28 cellular contexts compared by ENCODE assay signal in the genomic region with DNA sequence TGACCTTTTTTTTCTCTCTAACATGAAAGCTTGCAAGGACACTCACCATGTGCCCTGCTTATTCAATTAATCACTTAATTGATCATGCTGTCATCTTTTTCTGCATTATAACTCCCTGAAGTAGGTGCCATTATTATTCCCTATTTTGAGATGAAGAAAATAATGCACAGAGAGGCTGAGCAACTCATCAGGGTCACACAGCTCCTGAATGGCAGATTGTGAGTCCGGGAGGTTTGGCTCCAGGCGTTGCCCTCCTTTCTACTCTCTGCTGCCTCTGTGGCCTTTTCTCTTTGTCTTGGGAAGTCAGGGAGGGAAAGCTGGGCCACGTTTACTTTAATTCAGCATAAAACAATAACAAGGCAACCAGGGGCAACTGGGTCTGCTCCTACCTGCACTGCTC.
"Had no signal": no experiment of that assay in that cellular context is flagged by ENCODE, and none has a peak within 500 bp of the region (broad histone marks: within the 10 kb centered on the region; RNA-seq: fewer than 3 reads in every experiment).

No MANE protein-coding gene starts in this region.

- H3K9me3 ChIP-seq: SJSA1 had no signal

- H3K36me3 ChIP-seq: brain microvascular endothelial cell, cardiac muscle cell, SJSA1 had no signal

- H3K4me3 Mint-ChIP-seq: activated naive CD4-positive, alpha-beta T cell treated with anti-CD3 and anti-CD28 coated beads, Interleukin-2, amount 10 ng/mL, durations not matched to agents 7 days and 5 days; activated naive CD8-positive, alpha-beta T cell treated with anti-CD3 and anti-CD28 coated beads for 36 hours; activated T-helper 17 cell treated with anti-CD3 and anti-CD28 coated beads, Interleukin-2, amount 50 U/mL, for 72 hours; T-helper 1 cell treated with Interleukin-12 subunit alpha and Interleukin-12 subunit beta and Interleukin-4 antibody, amounts not matched to agents 30 μg/mL and 1 μg/mL, for 36 hours had no signal

- H3K9me3 Mint-ChIP-seq: activated naive CD4-positive, alpha-beta T cell treated with anti-CD3 and anti-CD28 coated beads, Interleukin-2, amount 10 ng/mL, durations not matched to agents 7 days and 5 days; activated naive CD8-positive, alpha-beta T cell treated with anti-CD3 and anti-CD28 coated beads for 36 hours; activated T-helper 17 cell treated with anti-CD3 and anti-CD28 coated beads, Interleukin-2, amount 50 U/mL, for 72 hours; T-helper 1 cell treated with Interleukin-12 subunit alpha and Interleukin-12 subunit beta and Interleukin-4 antibody, amounts not matched to agents 30 μg/mL and 1 μg/mL, for 36 hours had no signal

- H3K27me3 Mint-ChIP-seq: activated naive CD8-positive, alpha-beta T cell treated with anti-CD3 and anti-CD28 coated beads for 36 hours; activated T-helper 17 cell treated with anti-CD3 and anti-CD28 coated beads, Interleukin-2, amount 50 U/mL, for 72 hours had no signal

- ATAC-seq: activated CD4-positive, CD25-positive, alpha-beta regulatory T cell treated with anti-CD3 and anti-CD28 coated beads, Interleukin-2, amount 50 U/mL, for 24 hours; activated T-helper 17 cell treated with anti-CD3 and anti-CD28 coated beads, Interleukin-2, amount 50 U/mL, for 72 hours; Panc1; SK-N-SH treated with all-trans-retinoic acid at 6 μM for 48 hours had no signal

- H3K4me3 ChIP-seq: cardiac muscle cell, SJSA1 had no signal

- H3K27ac ChIP-seq: brain microvascular endothelial cell, cardiac muscle cell, SJSA1 had no signal

- H3K36me3 Mint-ChIP-seq: activated naive CD4-positive, alpha-beta T cell treated with anti-CD3 and anti-CD28 coated beads, Interleukin-2, amount 10 ng/mL, durations not matched to agents 7 days and 5 days; activated naive CD8-positive, alpha-beta T cell treated with anti-CD3 and anti-CD28 coated beads for 36 hours had no signal

- H3K27ac Mint-ChIP-seq: activated naive CD4-positive, alpha-beta T cell treated with anti-CD3 and anti-CD28 coated beads, Interleukin-2, amount 10 ng/mL, durations not matched to agents 7 days and 5 days; activated naive CD8-positive, alpha-beta T cell treated with anti-CD3 and anti-CD28 coated beads for 36 hours; activated T-helper 17 cell treated with anti-CD3 and anti-CD28 coated beads, Interleukin-2, amount 50 U/mL, for 72 hours; T-helper 1 cell treated with Interleukin-12 subunit alpha and Interleukin-12 subunit beta and Interleukin-4 antibody, amounts not matched to agents 30 μg/mL and 1 μg/mL, for 36 hours had no signal

- H3K27me3 ChIP-seq: brain microvascular endothelial cell, cardiac muscle cell, SJSA1 had no signal

- DNase-seq: activated CD4-positive, alpha-beta T cell treated with anti-CD3 and anti-CD28 coated beads for 4 hours; activated CD4-positive, alpha-beta T cell treated with anti-CD3 and anti-CD28 coated beads, Interleukin-2, amount 50 U/mL, for 48 hours; activated gamma-delta T cell; activated naive CD4-positive, alpha-beta T cell treated with anti-CD3 and anti-CD28 coated beads, Interleukin-2, amount 10 ng/mL, durations not matched to agents 7 days and 5 days; activated naive CD8-positive, alpha-beta T cell treated with anti-CD3 and anti-CD28 coated beads for 36 hours; activated T-cell treated with anti-CD3 and anti-CD28 coated beads for 4 hours; activated T-cell treated with anti-CD3 and anti-CD28 coated beads, Interleukin-2, amount 50 U/mL, for 48 hours; brain microvascular endothelial cell; Karpas-422; MM.1S; NCI-H1105; NCI-H1436; NCI-H1694 treated with DMSO at 0.1 percent for 48 hours; NCI-H2029 treated with DMSO at 0.1 percent for 48 hours; NCI-H345; NCI-H510A treated with DMSO at 0.1 percent for 48 hours; NCI-H69; NK-92 treated with Interleukin-12 subunit alpha and Interleukin-12 subunit beta, amount 100 ng/mL, for 24 hours; OCI-M1; RPMI8226; SHP77 had no signal
